In genomic region chr5:98769006-98769255, GRCh38 we compare ENCODE assay signal across 8 cellular contexts. TPM values are rescaled to one million over a fixed set of nuclear protein-coding genes. Genes with fewer than 3 reads are reported as not detected.
DNase-seq lines count a peak whose midpoint lies in the region; ATAC-seq and TF ChIP-seq lines count a peak whose summit lies in the region.

No MANE protein-coding gene starts in this region.

- H3K27me3 Mint-ChIP-seq in activated CD8-positive, alpha-beta T cell treated with anti-CD3 and anti-CD28 coated beads, Interleukin-2, amount 10 ng/mL, durations not matched to agents 7 days and 5 days (ENCODE audit: low read depth) = peaks cover 63% of the 10 kb centered on the region
- H3K27me3 Mint-ChIP-seq in natural killer cell (ENCODE audit: low read depth in 2 of 2) (peaks cover 52 to 72% of the 10 kb centered on the region in 2 donors), type B pancreatic cell (peaks cover 26% of the 10 kb centered on the region)

- no peak for ATAC-seq in activated CD8-positive, alpha-beta T cell treated with anti-CD3 and anti-CD28 coated beads, Interleukin-2, amount 10 ng/mL, durations not matched to agents 7 days and 5 days
- no peak for ATAC-seq in natural killer cell

- no peak for TF ChIP-seq POLR2A in erythroblast (IDR thresholded peaks at IDR 0.05; ENCODE audit: low read length)

- peaks cover 40% of the 10 kb centered on the region for H3K4me1 Mint-ChIP-seq in activated CD8-positive, alpha-beta T cell treated with anti-CD3 and anti-CD28 coated beads, Interleukin-2, amount 10 ng/mL, durations not matched to agents 7 days and 5 days (ENCODE audit: low read depth)
- H3K4me1 Mint-ChIP-seq in natural killer cell (peaks cover 48 to 55% of the 10 kb centered on the region in 2 donors), type B pancreatic cell (ENCODE audit: unreplicated experiment) (peaks cover 21% of the 10 kb centered on the region)

- no peaks in the 10 kb centered on the region for H3K36me3 Mint-ChIP-seq in activated CD8-positive, alpha-beta T cell treated with anti-CD3 and anti-CD28 coated beads, Interleukin-2, amount 10 ng/mL, durations not matched to agents 7 days and 5 days (ENCODE audit: low read depth)
- H3K36me3 Mint-ChIP-seq in natural killer cell (peaks cover 8% of the 10 kb centered on the region), type B pancreatic cell (no peaks in the 10 kb centered on the region)

- CTCF ChIA-PET in HEK293T (lab: Yijun Ruan, JAX) = interaction anchor here (0.6 to 5.5 kb wide), 8 partner anchors 12 to 1961 kb away, joined by 3 to 56 read pairs (median 4); no protein-coding TSS in a partner anchor
- CTCF ChIA-PET in activated CD8-positive, alpha-beta T cell treated with anti-CD3 and anti-CD28 coated beads, Interleukin-2, amount 10 ng/mL, durations not matched to agents 7 days and 5 days (lab: Charles Lee) = interaction anchor here (0.8 to 7.1 kb wide), 22 partner anchors 8 to 294 kb away, joined by 3 to 71 read pairs (median 4); no protein-coding TSS in a partner anchor

- peak; percentile 32 for DNase-seq in HEK293T (ENCODE audit: extremely low spot score)
- DNase-seq in activated CD8-positive, alpha-beta T cell treated with anti-CD3 and anti-CD28 coated beads, Interleukin-2, amount 10 ng/mL, durations not matched to agents 7 days and 5 days = peak; percentile 52
- DNase-seq in erythroblast (lab: John Stamatoyannopoulos, UW) = peak; percentile 16 to 27
- no peak for DNase-seq in natural killer cell
- DNase-seq in type B pancreatic cell (ENCODE audit: extremely low spot score, unreplicated experiment) = peak; percentile 80
- DNase-seq in epidermal melanocyte (ENCODE audit: insufficient read length, low spot score) = no peak
- DNase-seq in SHP77 treated with DMSO at 0.1 percent for 48 hours (lab: John Stamatoyannopoulos, UW) = no peak
- DNase-seq in SIG-M5 treated with dmso at 0.1 percent for 504 hours (lab: John Stamatoyannopoulos, UW; ENCODE audit: unreplicated experiment) = no peak

- POLR2A ChIA-PET in HEK293T (lab: Yijun Ruan, JAX) = interaction anchor here (1.1 kb wide), 2 partner anchors 12 to 27 kb away, joined by 4 to 7 read pairs; no protein-coding TSS in a partner anchor
- POLR2A ChIA-PET in activated CD8-positive, alpha-beta T cell treated with anti-CD3 and anti-CD28 coated beads, Interleukin-2, amount 10 ng/mL, durations not matched to agents 7 days and 5 days (lab: Charles Lee) = interaction anchor here (0.6 kb wide), 1 partner anchor 924 kb away, joined by 3 read pairs; no protein-coding TSS in a partner anchor

- no peak for TF ChIP-seq CTCF in natural killer cell (IDR thresholded peaks at IDR 0.05)
- TF ChIP-seq CTCF in type B pancreatic cell (conservative IDR thresholded peaks at IDR 0.05) = peak; percentile 82

- H3K4me3 Mint-ChIP-seq in activated CD8-positive, alpha-beta T cell treated with anti-CD3 and anti-CD28 coated beads, Interleukin-2, amount 10 ng/mL, durations not matched to agents 7 days and 5 days = peak overlapping the region; percentile 84
- peak overlapping the region; percentile 85 for H3K4me3 Mint-ChIP-seq in natural killer cell
- peak overlapping the region; percentile 100 for H3K4me3 Mint-ChIP-seq in type B pancreatic cell

- H3K9me3 Mint-ChIP-seq in activated CD8-positive, alpha-beta T cell treated with anti-CD3 and anti-CD28 coated beads, Interleukin-2, amount 10 ng/mL, durations not matched to agents 7 days and 5 days (ENCODE audit: insufficient read depth) = no peaks in the 10 kb centered on the region
- H3K9me3 Mint-ChIP-seq in natural killer cell (no peaks in the 10 kb centered on the region), type B pancreatic cell (no peaks in the 10 kb centered on the region)

- H3K27ac Mint-ChIP-seq in activated CD8-positive, alpha-beta T cell treated with anti-CD3 and anti-CD28 coated beads, Interleukin-2, amount 10 ng/mL, durations not matched to agents 7 days and 5 days = no peak overlapping the region
- H3K27ac Mint-ChIP-seq in natural killer cell (no peak overlapping the region), type B pancreatic cell (no peak overlapping the region)

- intact Hi-C loops in natural killer cell (cut with micrococcal nuclease) = no loop called here

TF ChIP-seq in HEK293T, 16 proteins besides CTCF, POLR2A, EP300 and RAD21:
- no peak for TF ChIP-seq L3MBTL2 (conservative IDR thresholded peaks at IDR 0.05)

RNA-seq across cellular contexts. Expression of gene RGMB, which starts 4.5 kb away (rescaled TPM):
- total RNA-seq in activated CD8-positive, alpha-beta T cell treated with anti-CD3 and anti-CD28 coated beads, Interleukin-2, amount 10 ng/mL, durations not matched to agents 7 days and 5 days = under 1 TPM; 0.13 to 0.16 TPM
- total RNA-seq in natural killer cell (1 to 10 TPM in 1 of 3 donors, under 1 TPM in 2; 0.35 to 1.5 (median 0.86) TPM), type B pancreatic cell (ENCODE audit: low replicate concordance) (16.7 and 36.5 TPM in 2 replicates)

Comparison
In these comparisons a context has a peak if more than half of its experiments do, and no peak if none do; other contexts are left out.
1. DNase-seq: peak in HEK293T (single experiment), activated CD8-positive, alpha-beta T cell treated with anti-CD3 and anti-CD28 coated beads, Interleukin-2, amount 10 ng/mL, durations not matched to agents 7 days and 5 days (single experiment), erythroblast (2 of 2) and type B pancreatic cell (single experiment); none in natural killer cell (single experiment), epidermal melanocyte (single experiment), SHP77 treated with DMSO at 0.1 percent for 48 hours (single experiment) and SIG-M5 treated with dmso at 0.1 percent for 504 hours (single experiment).
2. Peak in every context shown above with its lines, with median percentiles within 50 percentile points of each other: H3K4me3 Mint-ChIP-seq.